In the genomic region with DNA sequence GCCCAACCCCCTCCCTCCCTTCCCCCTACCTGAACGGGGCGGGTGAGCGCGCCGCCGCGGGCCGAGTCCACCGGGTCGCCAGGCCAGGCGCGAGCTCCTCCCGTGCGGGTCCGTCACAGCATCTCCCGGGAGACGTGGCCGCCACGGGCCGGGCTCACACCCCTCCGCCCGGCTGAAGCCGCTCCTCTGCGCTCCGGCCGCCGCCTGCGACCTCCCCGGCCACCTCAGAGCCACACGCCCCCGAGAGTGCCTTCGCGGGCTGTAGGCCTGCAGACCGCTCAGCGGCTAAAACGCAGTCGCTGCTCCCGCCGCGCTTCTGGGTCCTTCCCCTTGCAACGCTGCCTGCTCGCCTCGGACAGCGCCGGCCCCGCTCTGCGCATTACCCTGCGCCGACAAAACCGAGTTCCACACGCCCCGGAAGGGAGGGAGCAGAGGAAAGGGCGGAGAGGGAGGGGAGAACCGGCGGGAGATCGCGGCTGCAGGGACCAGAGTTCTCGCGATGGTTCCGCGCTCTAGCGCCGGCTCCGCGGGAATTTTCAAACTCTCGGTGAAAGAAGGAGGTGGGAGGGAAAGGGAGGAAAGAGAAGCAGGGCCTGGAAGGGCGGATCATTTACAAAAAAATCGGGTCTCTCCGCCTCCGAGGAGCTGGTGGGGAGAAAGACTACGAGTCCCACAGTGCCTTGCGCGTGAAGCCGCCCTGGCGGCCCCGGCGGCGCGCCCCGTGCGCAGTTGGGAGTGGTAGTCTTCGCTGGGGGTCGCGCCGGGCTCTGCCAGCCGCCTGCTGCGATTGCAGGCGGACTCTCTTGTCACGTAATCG, we compare ENCODE assay signal across 1 cellular context.
A peak's percentile ranks its signal among the peaks of the same experiment; 100 is the strongest.
TF ChIP-seq lines count a peak whose summit lies in the region.

A gene with protein sequence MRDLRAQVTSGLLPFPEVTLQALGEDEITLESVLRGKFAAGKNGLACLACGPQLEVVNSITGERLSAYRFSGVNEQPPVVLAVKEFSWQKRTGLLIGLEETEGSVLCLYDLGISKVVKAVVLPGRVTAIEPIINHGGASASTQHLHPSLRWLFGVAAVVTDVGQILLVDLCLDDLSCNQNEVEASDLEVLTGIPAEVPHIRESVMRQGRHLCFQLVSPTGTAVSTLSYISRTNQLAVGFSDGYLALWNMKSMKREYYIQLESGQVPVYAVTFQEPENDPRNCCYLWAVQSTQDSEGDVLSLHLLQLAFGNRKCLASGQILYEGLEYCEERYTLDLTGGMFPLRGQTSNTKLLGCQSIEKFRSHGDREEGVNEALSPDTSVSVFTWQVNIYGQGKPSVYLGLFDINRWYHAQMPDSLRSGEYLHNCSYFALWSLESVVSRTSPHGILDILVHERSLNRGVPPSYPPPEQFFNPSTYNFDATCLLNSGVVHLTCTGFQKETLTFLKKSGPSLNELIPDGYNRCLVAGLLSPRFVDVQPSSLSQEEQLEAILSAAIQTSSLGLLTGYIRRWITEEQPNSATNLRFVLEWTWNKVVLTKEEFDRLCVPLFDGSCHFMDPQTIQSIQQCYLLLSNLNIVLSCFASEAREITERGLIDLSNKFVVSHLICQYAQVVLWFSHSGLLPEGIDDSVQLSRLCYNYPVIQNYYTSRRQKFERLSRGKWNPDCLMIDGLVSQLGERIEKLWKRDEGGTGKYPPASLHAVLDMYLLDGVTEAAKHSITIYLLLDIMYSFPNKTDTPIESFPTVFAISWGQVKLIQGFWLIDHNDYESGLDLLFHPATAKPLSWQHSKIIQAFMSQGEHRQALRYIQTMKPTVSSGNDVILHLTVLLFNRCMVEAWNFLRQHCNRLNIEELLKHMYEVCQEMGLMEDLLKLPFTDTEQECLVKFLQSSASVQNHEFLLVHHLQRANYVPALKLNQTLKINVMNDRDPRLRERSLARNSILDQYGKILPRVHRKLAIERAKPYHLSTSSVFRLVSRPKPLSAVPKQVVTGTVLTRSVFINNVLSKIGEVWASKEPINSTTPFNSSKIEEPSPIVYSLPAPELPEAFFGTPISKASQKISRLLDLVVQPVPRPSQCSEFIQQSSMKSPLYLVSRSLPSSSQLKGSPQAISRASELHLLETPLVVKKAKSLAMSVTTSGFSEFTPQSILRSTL (N-terminal part only) (minus strand): TSS at position 400 of the 817 bp plus-strand sequence. CDS start 13,578 bp downstream, outside the sequence.

TF ChIP-seq in SK-N-SH, 30 proteins besides CTCF, POLR2A, EP300 and RAD21 (continued from another document):
- TF ChIP-seq, protein P1, sequence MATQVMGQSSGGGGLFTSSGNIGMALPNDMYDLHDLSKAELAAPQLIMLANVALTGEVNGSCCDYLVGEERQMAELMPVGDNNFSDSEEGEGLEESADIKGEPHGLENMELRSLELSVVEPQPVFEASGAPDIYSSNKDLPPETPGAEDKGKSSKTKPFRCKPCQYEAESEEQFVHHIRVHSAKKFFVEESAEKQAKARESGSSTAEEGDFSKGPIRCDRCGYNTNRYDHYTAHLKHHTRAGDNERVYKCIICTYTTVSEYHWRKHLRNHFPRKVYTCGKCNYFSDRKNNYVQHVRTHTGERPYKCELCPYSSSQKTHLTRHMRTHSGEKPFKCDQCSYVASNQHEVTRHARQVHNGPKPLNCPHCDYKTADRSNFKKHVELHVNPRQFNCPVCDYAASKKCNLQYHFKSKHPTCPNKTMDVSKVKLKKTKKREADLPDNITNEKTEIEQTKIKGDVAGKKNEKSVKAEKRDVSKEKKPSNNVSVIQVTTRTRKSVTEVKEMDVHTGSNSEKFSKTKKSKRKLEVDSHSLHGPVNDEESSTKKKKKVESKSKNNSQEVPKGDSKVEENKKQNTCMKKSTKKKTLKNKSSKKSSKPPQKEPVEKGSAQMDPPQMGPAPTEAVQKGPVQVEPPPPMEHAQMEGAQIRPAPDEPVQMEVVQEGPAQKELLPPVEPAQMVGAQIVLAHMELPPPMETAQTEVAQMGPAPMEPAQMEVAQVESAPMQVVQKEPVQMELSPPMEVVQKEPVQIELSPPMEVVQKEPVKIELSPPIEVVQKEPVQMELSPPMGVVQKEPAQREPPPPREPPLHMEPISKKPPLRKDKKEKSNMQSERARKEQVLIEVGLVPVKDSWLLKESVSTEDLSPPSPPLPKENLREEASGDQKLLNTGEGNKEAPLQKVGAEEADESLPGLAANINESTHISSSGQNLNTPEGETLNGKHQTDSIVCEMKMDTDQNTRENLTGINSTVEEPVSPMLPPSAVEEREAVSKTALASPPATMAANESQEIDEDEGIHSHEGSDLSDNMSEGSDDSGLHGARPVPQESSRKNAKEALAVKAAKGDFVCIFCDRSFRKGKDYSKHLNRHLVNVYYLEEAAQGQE (IDR thresholded peaks at IDR 0.05; ENCODE audit: low read depth, low read length): peak; percentile 76
- TF ChIP-seq CHD2 (IDR thresholded peaks at IDR 0.05; ENCODE audit: low read length, partially characterized antibody) (peak; percentile 99), ELF1 (IDR thresholded peaks at IDR 0.05) (peak; percentile 35; the same call in 1 of the 2 replicates), NRF1 (IDR thresholded peaks at IDR 0.05; ENCODE audit: low read depth, low read length) (peak; percentile 78), FOXM1 (IDR thresholded peaks at IDR 0.05; ENCODE audit: low read depth) (no peak), MXI1 (IDR thresholded peaks at IDR 0.05; ENCODE audit: low read depth, low read length) (peak; percentile 89), MEF2A (IDR thresholded peaks at IDR 0.05; ENCODE audit: borderline replicate concordance, low read depth) (no peak), GABPA (IDR thresholded peaks at IDR 0.05; ENCODE audit: low read depth) (peak; percentile 72), SMC3 (IDR thresholded peaks at IDR 0.05; ENCODE audit: low read depth, low read length) (no peak)
- TF ChIP-seq, protein P2, sequence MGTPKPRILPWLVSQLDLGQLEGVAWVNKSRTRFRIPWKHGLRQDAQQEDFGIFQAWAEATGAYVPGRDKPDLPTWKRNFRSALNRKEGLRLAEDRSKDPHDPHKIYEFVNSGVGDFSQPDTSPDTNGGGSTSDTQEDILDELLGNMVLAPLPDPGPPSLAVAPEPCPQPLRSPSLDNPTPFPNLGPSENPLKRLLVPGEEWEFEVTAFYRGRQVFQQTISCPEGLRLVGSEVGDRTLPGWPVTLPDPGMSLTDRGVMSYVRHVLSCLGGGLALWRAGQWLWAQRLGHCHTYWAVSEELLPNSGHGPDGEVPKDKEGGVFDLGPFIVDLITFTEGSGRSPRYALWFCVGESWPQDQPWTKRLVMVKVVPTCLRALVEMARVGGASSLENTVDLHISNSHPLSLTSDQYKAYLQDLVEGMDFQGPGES (IDR thresholded peaks at IDR 0.05; ENCODE audit: low read depth, low read length): no peak
- TF ChIP-seq, protein P3, sequence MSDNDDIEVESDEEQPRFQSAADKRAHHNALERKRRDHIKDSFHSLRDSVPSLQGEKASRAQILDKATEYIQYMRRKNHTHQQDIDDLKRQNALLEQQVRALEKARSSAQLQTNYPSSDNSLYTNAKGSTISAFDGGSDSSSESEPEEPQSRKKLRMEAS (IDR thresholded peaks at IDR 0.05; ENCODE audit: low read depth): peak; percentile 52
- TF ChIP-seq, protein P4, sequence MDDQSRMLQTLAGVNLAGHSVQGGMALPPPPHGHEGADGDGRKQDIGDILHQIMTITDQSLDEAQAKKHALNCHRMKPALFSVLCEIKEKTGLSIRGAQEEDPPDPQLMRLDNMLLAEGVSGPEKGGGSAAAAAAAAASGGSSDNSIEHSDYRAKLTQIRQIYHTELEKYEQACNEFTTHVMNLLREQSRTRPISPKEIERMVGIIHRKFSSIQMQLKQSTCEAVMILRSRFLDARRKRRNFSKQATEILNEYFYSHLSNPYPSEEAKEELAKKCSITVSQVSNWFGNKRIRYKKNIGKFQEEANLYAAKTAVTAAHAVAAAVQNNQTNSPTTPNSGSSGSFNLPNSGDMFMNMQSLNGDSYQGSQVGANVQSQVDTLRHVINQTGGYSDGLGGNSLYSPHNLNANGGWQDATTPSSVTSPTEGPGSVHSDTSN (IDR thresholded peaks at IDR 0.05): no peak; the same call in 1 of the 2 replicates
